ENCODE assay signal across 16 cellular contexts in genomic region chr11:33402066-33402465, GRCh38. TPM values are rescaled to one million over a fixed set of nuclear protein-coding genes. Genes with fewer than 3 reads are reported as not detected.
DNase-seq lines count a peak whose midpoint lies in the region; ATAC-seq and TF ChIP-seq lines count a peak whose summit lies in the region.
"Had no signal": no experiment of that assay in that cellular context is flagged by ENCODE, and none has a peak within 500 bp of the region (broad histone marks: within the 10 kb centered on the region; RNA-seq: fewer than 3 reads in every experiment).

No MANE protein-coding gene starts in this region.

- WGBS in smooth muscle cell (ENCODE audit: low lambda C conversion rate): 70% methylated on average over 2 of the region's 2 CpGs

- no peaks in the 10 kb centered on the region for H3K9me3 ChIP-seq in smooth muscle cell (replicated peaks; ENCODE audit: low read depth)
- H3K9me3 ChIP-seq: left lung, thoracic aorta had no signal

- no peak overlapping the region for H3K4me2 ChIP-seq in smooth muscle cell

- DNase-seq in GM12865 (ENCODE audit: low read depth) (peak; percentile 14), SK-MEL-5 (ENCODE audit: low read depth, low spot score) (peak; percentile 85), left kidney (ENCODE audit: low read depth, low spot score) (peak; percentile 3), smooth muscle cell (lab: John Stamatoyannopoulos, UW; ENCODE audit: unreplicated experiment) (no peak), NCI-H2081 (lab: John Stamatoyannopoulos, UW) (no peak)
- DNase-seq: activated CD4-positive, alpha-beta T cell treated with anti-CD3 and anti-CD28 coated beads for 48 hours; activated T-cell treated with anti-CD3 and anti-CD28 coated beads, Interleukin-2, amount 50 U/mL, for 1 hour; EL; head of caudate nucleus; left lung; NCI-H748 treated with DMSO at 0.1 percent for 48 hours; T-helper 9 cell had no signal

- H3F3A ChIP-seq in smooth muscle cell (ENCODE audit: low read depth): no peaks in the 10 kb centered on the region

- no peaks in the 10 kb centered on the region for H3K36me3 ChIP-seq in smooth muscle cell (ENCODE audit: low read depth)
- H3K36me3 ChIP-seq: left lung, thoracic aorta had no signal

- H4K20me1 ChIP-seq in smooth muscle cell (ENCODE audit: low read depth): no peaks in the 10 kb centered on the region

- H3K79me2 ChIP-seq in smooth muscle cell (ENCODE audit: low read depth): no peaks in the 10 kb centered on the region

- no peaks in the 10 kb centered on the region for H3K4me1 ChIP-seq in smooth muscle cell (ENCODE audit: low read depth)
- H3K4me1 ChIP-seq: left lung had no signal

- in situ Hi-C loops in SK-MEL-5 (cut with HindIII; ENCODE audit: low pct_unique_long_range_greater_than_20kb, low sequenced_read_pairs): no loop called here

- H3K27me3 ChIP-seq in smooth muscle cell (ENCODE audit: low read depth): no peaks in the 10 kb centered on the region
- H3K27me3 ChIP-seq: left lung had no signal

- ATAC-seq in HG03432 (IDR thresholded peaks at IDR 0.05; ENCODE audit: unreplicated experiment) (peak; percentile 75), HG03139 (IDR thresholded peaks at IDR 0.05; ENCODE audit: unreplicated experiment) (no peak)
- ATAC-seq: left lung, Right ventricle myocardium inferior had no signal

- H3K27ac ChIP-seq in smooth muscle cell (ENCODE audit: low read depth): no peak overlapping the region
- H3K27ac ChIP-seq: left lung, thoracic aorta had no signal

- H3K4me3 ChIP-seq in GM12865 (ENCODE audit: low read depth, low read length): no peak overlapping the region
- no peak overlapping the region for H3K4me3 ChIP-seq in smooth muscle cell
- H3K4me3 ChIP-seq: left lung, thoracic aorta had no signal

- H2AFZ ChIP-seq in smooth muscle cell (ENCODE audit: low read depth): no peak overlapping the region

- TF ChIP-seq CTCF in GM12865 (IDR thresholded peaks at IDR 0.05; ENCODE audit: insufficient read depth, low read depth, low read length, missing control alignments) (no peak), smooth muscle cell (IDR thresholded peaks at IDR 0.05; ENCODE audit: borderline replicate concordance, insufficient read depth, poor library complexity, severe bottlenecking) (no peak)

- no peak overlapping the region for H3K9ac ChIP-seq in smooth muscle cell (ENCODE audit: low read depth)

RNA-seq across cellular contexts. Expression of gene KIAA1549L, which starts 26.2 kb away (rescaled TPM):
- 19.7 and 22.1 TPM in 2 replicates for total RNA-seq in SK-MEL-5 (2014; rRNA removed; shearing (Covaris generic))
- polyA plus RNA-seq in SK-MEL-5 (2015; cell fraction: cytosol; rRNA removed): 26.4 and 40.5 TPM in 2 replicates
- 12.5 and 16.3 TPM in 2 replicates for polyA plus RNA-seq in SK-MEL-5 (2015; cell fraction: nucleus; rRNA removed)
- 7.7 and 9.0 TPM in 2 replicates for total RNA-seq in smooth muscle cell
- 2.5 and 3.3 TPM in 2 replicates for polyA plus RNA-seq in smooth muscle cell

Comparison
In these comparisons a context has a peak if more than half of its experiments do, and no peak if none do; other contexts are left out.
1. DNase-seq: peak in GM12865 (single experiment), SK-MEL-5 (single experiment) and left kidney (single experiment); none in smooth muscle cell (single experiment) and NCI-H2081 (0 of 2).